In the genomic region with DNA sequence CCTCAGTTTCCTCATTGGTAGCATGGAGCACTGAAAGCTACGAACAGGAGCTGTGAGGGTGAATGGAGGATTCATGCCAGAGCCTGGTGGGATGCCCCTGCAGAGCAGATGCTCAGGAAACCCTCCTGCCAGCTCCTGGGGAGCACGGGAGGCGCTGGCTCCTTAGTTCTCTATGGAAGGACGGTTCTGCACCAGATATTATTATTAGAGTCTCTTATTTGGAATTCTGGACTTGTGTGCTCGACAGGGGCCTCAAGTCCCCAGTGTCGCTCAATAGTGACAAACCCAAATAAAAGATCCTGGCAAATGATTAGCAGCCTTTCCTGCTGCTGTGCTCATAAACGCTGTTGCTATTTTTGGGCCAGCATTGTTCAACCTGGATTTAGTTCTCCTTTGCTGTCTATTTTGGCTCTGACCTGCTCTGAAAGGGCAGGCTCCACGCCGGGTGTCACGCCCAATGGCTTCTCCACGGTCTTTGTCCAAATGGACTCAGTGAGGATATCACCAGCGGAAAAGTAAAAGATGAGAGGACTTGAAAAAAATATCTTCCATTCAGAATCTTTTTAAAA, we compare ENCODE assay signal across 10 cellular contexts. TPM values are rescaled to one million over a fixed set of nuclear protein-coding genes. Genes with fewer than 3 reads are reported as not detected.
DNase-seq lines count a peak whose midpoint lies in the region; ATAC-seq and TF ChIP-seq lines count a peak whose summit lies in the region.
"Had no signal": no experiment of that assay in that cellular context is flagged by ENCODE, and none has a peak within 500 bp of the region (broad histone marks: within the 10 kb centered on the region; RNA-seq: fewer than 3 reads in every experiment).

No MANE protein-coding gene starts in this region.

- H3K4me3 ChIP-seq in brain microvascular endothelial cell (ENCODE audit: low read depth, low read length) (no peak overlapping the region), mesenchymal stem cell (ENCODE audit: insufficient read depth in 1 of 2, low read depth in 1 of 2, low read length in 2 of 2) (no peak overlapping the region), vagina (no peak overlapping the region)

- intact Hi-C loops in vagina (cut with DNase I), result no loop called here

- no peak overlapping the region for H2AFZ ChIP-seq in mesenchymal stem cell (ENCODE audit: low read depth, low read length)

- in situ Hi-C loops in brain microvascular endothelial cell (cut with HindIII; ENCODE audit: low pct_ligation_motif_present, low sequenced_read_pairs), result no loop called here

- peak overlapping the region in 1 of 2 experiments; percentile 29 for H3K14ac ChIP-seq in mesenchymal stem cell (ENCODE audit: low read length in 2 of 2)

- no peaks in the 10 kb centered on the region for H3K79me1 ChIP-seq in mesenchymal stem cell (replicated peaks; ENCODE audit: low read length, poor library complexity, severe bottlenecking)

- peak overlapping the region; percentile 36 to 52 for H3K4ac ChIP-seq in mesenchymal stem cell (ENCODE audit: low read depth in 1 of 2, low read length in 2 of 2)

- H2BK12ac ChIP-seq in mesenchymal stem cell (ENCODE audit: low read length in 2 of 2), result peak overlapping the region; percentile 57 to 95

- H3K27me3 ChIP-seq in brain microvascular endothelial cell (replicated peaks) (no peaks in the 10 kb centered on the region), mesenchymal stem cell (ENCODE audit: control insufficient read depth in 1 of 2, insufficient read depth in 1 of 2, low read length in 2 of 2) (no peaks in the 10 kb centered on the region), vagina (no peaks in the 10 kb centered on the region)

- TF ChIP-seq CTCF in brain microvascular endothelial cell (IDR thresholded peaks at IDR 0.05; ENCODE audit: low read depth, low read length, missing control alignments) (no peak), vagina (IDR thresholded peaks at IDR 0.05) (no peak)

- no peak overlapping the region for H3K9ac ChIP-seq in mesenchymal stem cell (ENCODE audit: low read length)
- H3K9ac ChIP-seq: KMS-11 had no signal

- H2BK15ac ChIP-seq in mesenchymal stem cell (ENCODE audit: low read depth, poor library complexity, severe bottlenecking), result no peak overlapping the region

- no peak overlapping the region for H3K4me3 Mint-ChIP-seq in activated naive CD8-positive, alpha-beta T cell
- H3K4me3 Mint-ChIP-seq in activated naive CD8-positive, alpha-beta T cell treated with anti-CD3 and anti-CD28 coated beads for 36 hours, result no peak overlapping the region

- H3K27ac ChIP-seq in brain microvascular endothelial cell, result peak overlapping the region; percentile 99
- H3K27ac ChIP-seq in mesenchymal stem cell (ENCODE audit: low read length, poor library complexity, severe bottlenecking), result peak overlapping the region; percentile 95
- H3K27ac ChIP-seq in vagina, result peak overlapping the region; percentile 89
- H3K27ac ChIP-seq: KMS-11 had no signal

- no peaks in the 10 kb centered on the region for H3K36me3 Mint-ChIP-seq in activated naive CD8-positive, alpha-beta T cell
- no peaks in the 10 kb centered on the region for H3K36me3 Mint-ChIP-seq in activated naive CD8-positive, alpha-beta T cell treated with anti-CD3 and anti-CD28 coated beads for 36 hours
- H3K36me3 Mint-ChIP-seq: naive B cell had no signal

- H3K36me3 ChIP-seq in brain microvascular endothelial cell (replicated peaks), result no peaks in the 10 kb centered on the region
- H3K36me3 ChIP-seq in mesenchymal stem cell (ENCODE audit: control insufficient read depth in 1 of 2, insufficient read depth in 2 of 2, low read depth in 1 of 2, low read length in 2 of 2), result no peaks in the 10 kb centered on the region
- H3K36me3 ChIP-seq in vagina, result no peaks in the 10 kb centered on the region

- peak overlapping the region; percentile 99 for H3K27ac Mint-ChIP-seq in activated naive CD8-positive, alpha-beta T cell
- no peak overlapping the region for H3K27ac Mint-ChIP-seq in activated naive CD8-positive, alpha-beta T cell treated with anti-CD3 and anti-CD28 coated beads for 36 hours

- no peaks in the 10 kb centered on the region for H3K27me3 Mint-ChIP-seq in activated naive CD8-positive, alpha-beta T cell
- H3K27me3 Mint-ChIP-seq in activated naive CD8-positive, alpha-beta T cell treated with anti-CD3 and anti-CD28 coated beads for 36 hours, result no peaks in the 10 kb centered on the region
- H3K27me3 Mint-ChIP-seq: naive B cell had no signal

- no peak overlapping the region for H2BK5ac ChIP-seq in mesenchymal stem cell (ENCODE audit: low read depth, low read length, poor library complexity, severe bottlenecking)

- peak overlapping the region; percentile 81 to 88 for H3K18ac ChIP-seq in mesenchymal stem cell (ENCODE audit: low read depth in 1 of 2, low read length in 2 of 2)

- no peak overlapping the region for H2BK120ac ChIP-seq in mesenchymal stem cell (ENCODE audit: low read depth, low read length)

- H3K9me3 Mint-ChIP-seq in activated naive CD8-positive, alpha-beta T cell (ENCODE audit: low read depth), result no peaks in the 10 kb centered on the region
- H3K9me3 Mint-ChIP-seq in activated naive CD8-positive, alpha-beta T cell treated with anti-CD3 and anti-CD28 coated beads for 36 hours, result no peaks in the 10 kb centered on the region
- H3K9me3 Mint-ChIP-seq: naive B cell had no signal

- H3K4me2 ChIP-seq in mesenchymal stem cell (ENCODE audit: low read length, poor library complexity, severe bottlenecking), result no peak overlapping the region

- ATAC-seq in GM21619 (IDR thresholded peaks at IDR 0.05; ENCODE audit: unreplicated experiment) (no peak), HG02610 (IDR thresholded peaks at IDR 0.05; ENCODE audit: unreplicated experiment) (no peak)

- WGBS in mesenchymal stem cell, result 90% methylated on average over 10 of the region's 12 CpGs

- H4K91ac ChIP-seq in mesenchymal stem cell (ENCODE audit: low read length), result peak overlapping the region; percentile 60

- no peak for TF ChIP-seq POLR2A in vagina (IDR thresholded peaks at IDR 0.05)

- peak overlapping the region in 1 of 2 experiments; percentile 10 for H3K23ac ChIP-seq in mesenchymal stem cell (ENCODE audit: low read length in 2 of 2)

- no peaks in the 10 kb centered on the region for H3K9me3 ChIP-seq in mesenchymal stem cell (ENCODE audit: control insufficient read depth, low read length)
- H3K9me3 ChIP-seq in vagina, result no peaks in the 10 kb centered on the region

- no peak for DNase-seq in activated naive CD8-positive, alpha-beta T cell treated with anti-CD3 and anti-CD28 coated beads for 36 hours
- DNase-seq in brain microvascular endothelial cell (no peak), mesenchymal stem cell (no peak), vagina (ENCODE audit: extremely low spot score in 2 of 2) (peak in 1 of 2 donors; percentile 76), NCI-H510A (lab: John Stamatoyannopoulos, UW) (no peak)
- DNase-seq: naive B cell had no signal

- H3K4me1 ChIP-seq in mesenchymal stem cell (ENCODE audit: control insufficient read depth, insufficient read depth, low read depth, low read length), result peaks cover 37% of the 10 kb centered on the region
- peaks cover 79% of the 10 kb centered on the region for H3K4me1 ChIP-seq in vagina

- H3K4me1 Mint-ChIP-seq in activated naive CD8-positive, alpha-beta T cell (ENCODE audit: low read depth), result peaks cover 19% of the 10 kb centered on the region
- H3K4me1 Mint-ChIP-seq in activated naive CD8-positive, alpha-beta T cell treated with anti-CD3 and anti-CD28 coated beads for 36 hours, result peaks cover 63% of the 10 kb centered on the region

- peak overlapping the region; percentile 56 for H2AK5ac ChIP-seq in mesenchymal stem cell (ENCODE audit: low read length, severe bottlenecking)

- peak overlapping the region; percentile 59 for H4K8ac ChIP-seq in mesenchymal stem cell (ENCODE audit: low read length)

RNA-seq across cellular contexts. Expression of a gene that starts 23.0 kb away (rescaled TPM):
- 100 to 1,000 TPM; 117 to 125 TPM for total RNA-seq in activated naive CD8-positive, alpha-beta T cell treated with anti-CD3 and anti-CD28 coated beads for 36 hours
- polyA plus RNA-seq in mesenchymal stem cell (2013, experiment 1 of 2), result 195 TPM
- 183 TPM for polyA plus RNA-seq in mesenchymal stem cell (2013, experiment 2 of 2)
- 145 TPM for total RNA-seq in vagina
